1 cellular context compared by ENCODE assay signal in the genomic region with DNA sequence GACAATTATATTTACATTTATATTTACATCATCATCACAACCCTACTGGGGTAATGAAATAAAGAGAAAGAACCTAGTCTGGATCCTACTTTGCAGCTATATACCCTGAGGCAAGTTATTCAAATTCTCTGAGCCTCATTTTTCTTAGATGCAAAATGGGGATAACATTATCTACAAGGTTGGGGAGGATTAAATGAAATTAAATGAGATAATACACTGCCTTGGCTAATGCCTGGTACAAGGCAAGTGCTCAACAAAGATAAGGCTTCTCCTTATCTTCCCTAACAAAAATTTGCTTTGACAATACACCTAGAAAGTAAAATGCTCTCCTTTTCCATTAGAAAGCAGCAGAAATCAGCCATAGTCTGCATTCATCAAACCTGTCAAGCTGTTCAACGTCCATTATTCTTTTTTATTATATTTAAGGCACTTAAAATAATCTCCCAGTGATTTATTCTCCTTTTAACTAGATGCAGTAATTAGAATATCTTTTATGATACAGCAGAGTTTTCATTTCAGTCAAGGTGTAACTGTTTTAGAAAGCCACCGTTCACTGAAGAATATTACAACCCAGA.
TF ChIP-seq lines count a peak whose summit lies in the region.

No MANE protein-coding gene starts in this region.

TF ChIP-seq in K562, 482 proteins besides CTCF, POLR2A, EP300 and RAD21 (continued from another document and continues in another):
- TF ChIP-seq RERE (CRISPR knock-in tag; IDR thresholded peaks at IDR 0.05; ENCODE audit: borderline replicate concordance) (no peak), HDAC8 (tag; IDR thresholded peaks at IDR 0.05) (no peak), CREM (IDR thresholded peaks at IDR 0.05; ENCODE audit: low read depth) (no peak), NCOA2 (IDR thresholded peaks at IDR 0.05; ENCODE audit: partially characterized antibody in 2 of 2) (no peak), CTBP1 (IDR thresholded peaks at IDR 0.05; ENCODE audit: borderline replicate concordance) (no peak), ZNF507 (tag; conservative IDR thresholded peaks at IDR 0.05) (no peak), ZNF77 (CRISPR knock-in tag; IDR thresholded peaks at IDR 0.05) (no peak), PHF20 (IDR thresholded peaks at IDR 0.05; ENCODE audit: partially characterized antibody) (no peak), PML (IDR thresholded peaks at IDR 0.05; ENCODE audit: low read length) (no peak), TAF9B (IDR thresholded peaks at IDR 0.05; ENCODE audit: partially characterized antibody) (no peak), FOSL1 (tag; conservative IDR thresholded peaks at IDR 0.05) (no peak), ZNF124 (CRISPR knock-in tag; IDR thresholded peaks at IDR 0.05) (no peak), PTRF (tag; IDR thresholded peaks at IDR 0.05) (no peak), CBFA2T3 (IDR thresholded peaks at IDR 0.05) (peak; percentile 58), RFX7 (CRISPR knock-in tag; IDR thresholded peaks at IDR 0.05) (no peak), ETV5 (CRISPR knock-in tag; IDR thresholded peaks at IDR 0.05; ENCODE audit: low read depth) (no peak), POLR2B (IDR thresholded peaks at IDR 0.05; ENCODE audit: low read depth, partially characterized antibody) (no peak), FOXK1 (CRISPR knock-in tag; IDR thresholded peaks at IDR 0.05; ENCODE audit: borderline replicate concordance) (no peak), BHLHE40 (IDR thresholded peaks at IDR 0.05; ENCODE audit: low read length) (no peak), SLC30A9 (CRISPR knock-in tag; IDR thresholded peaks at IDR 0.05) (no peak), KAT8 (IDR thresholded peaks at IDR 0.05; ENCODE audit: low read depth) (no peak), DIDO1 (tag; IDR thresholded peaks at IDR 0.05; ENCODE audit: low read depth) (no peak), GATA2 (CRISPR knock-in tag; IDR thresholded peaks at IDR 0.05) (no peak), ARID1B (IDR thresholded peaks at IDR 0.05) (peak; percentile 60; the same call in 1 of the 2 replicates), SMARCE1 (IDR thresholded peaks at IDR 0.05) (0 out of 2 replicates have a peak, but pooled peaks have one; percentile 18), STAT6 (CRISPR knock-in tag; IDR thresholded peaks at IDR 0.05) (no peak), MEIS2 (IDR thresholded peaks at IDR 0.05; ENCODE audit: partially characterized antibody) (peak; percentile 47), RBM25 (IDR thresholded peaks at IDR 0.05; ENCODE audit: low read depth, low read length, severe bottlenecking) (peak; percentile 24), ZNF696 (CRISPR knock-in tag; conservative IDR thresholded peaks at IDR 0.05) (no peak), SP2 (IDR thresholded peaks at IDR 0.05; ENCODE audit: extremely low read depth, low read depth, low read length, poor library complexity, severe bottlenecking) (no peak), CBFA2T2 (conservative IDR thresholded peaks at IDR 0.05) (peak; percentile 42), ZNF263 (CRISPR knock-in tag; IDR thresholded peaks at IDR 0.05; ENCODE audit: borderline replicate concordance) (no peak)
- TF ChIP-seq, protein P1, sequence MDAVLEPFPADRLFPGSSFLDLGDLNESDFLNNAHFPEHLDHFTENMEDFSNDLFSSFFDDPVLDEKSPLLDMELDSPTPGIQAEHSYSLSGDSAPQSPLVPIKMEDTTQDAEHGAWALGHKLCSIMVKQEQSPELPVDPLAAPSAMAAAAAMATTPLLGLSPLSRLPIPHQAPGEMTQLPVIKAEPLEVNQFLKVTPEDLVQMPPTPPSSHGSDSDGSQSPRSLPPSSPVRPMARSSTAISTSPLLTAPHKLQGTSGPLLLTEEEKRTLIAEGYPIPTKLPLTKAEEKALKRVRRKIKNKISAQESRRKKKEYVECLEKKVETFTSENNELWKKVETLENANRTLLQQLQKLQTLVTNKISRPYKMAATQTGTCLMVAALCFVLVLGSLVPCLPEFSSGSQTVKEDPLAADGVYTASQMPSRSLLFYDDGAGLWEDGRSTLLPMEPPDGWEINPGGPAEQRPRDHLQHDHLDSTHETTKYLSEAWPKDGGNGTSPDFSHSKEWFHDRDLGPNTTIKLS (IDR thresholded peaks at IDR 0.05; ENCODE audit: borderline replicate concordance, low read depth) = no peak
- TF ChIP-seq, protein P2, sequence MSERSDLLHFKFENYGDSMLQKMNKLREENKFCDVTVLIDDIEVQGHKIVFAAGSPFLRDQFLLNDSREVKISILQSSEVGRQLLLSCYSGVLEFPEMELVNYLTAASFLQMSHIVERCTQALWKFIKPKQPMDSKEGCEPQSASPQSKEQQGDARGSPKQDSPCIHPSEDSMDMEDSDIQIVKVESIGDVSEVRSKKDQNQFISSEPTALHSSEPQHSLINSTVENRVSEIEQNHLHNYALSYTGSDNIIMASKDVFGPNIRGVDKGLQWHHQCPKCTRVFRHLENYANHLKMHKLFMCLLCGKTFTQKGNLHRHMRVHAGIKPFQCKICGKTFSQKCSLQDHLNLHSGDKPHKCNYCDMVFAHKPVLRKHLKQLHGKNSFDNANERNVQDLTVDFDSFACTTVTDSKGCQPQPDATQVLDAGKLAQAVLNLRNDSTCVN (CRISPR knock-in tag; IDR thresholded peaks at IDR 0.05) = no peak
- TF ChIP-seq, protein P3, sequence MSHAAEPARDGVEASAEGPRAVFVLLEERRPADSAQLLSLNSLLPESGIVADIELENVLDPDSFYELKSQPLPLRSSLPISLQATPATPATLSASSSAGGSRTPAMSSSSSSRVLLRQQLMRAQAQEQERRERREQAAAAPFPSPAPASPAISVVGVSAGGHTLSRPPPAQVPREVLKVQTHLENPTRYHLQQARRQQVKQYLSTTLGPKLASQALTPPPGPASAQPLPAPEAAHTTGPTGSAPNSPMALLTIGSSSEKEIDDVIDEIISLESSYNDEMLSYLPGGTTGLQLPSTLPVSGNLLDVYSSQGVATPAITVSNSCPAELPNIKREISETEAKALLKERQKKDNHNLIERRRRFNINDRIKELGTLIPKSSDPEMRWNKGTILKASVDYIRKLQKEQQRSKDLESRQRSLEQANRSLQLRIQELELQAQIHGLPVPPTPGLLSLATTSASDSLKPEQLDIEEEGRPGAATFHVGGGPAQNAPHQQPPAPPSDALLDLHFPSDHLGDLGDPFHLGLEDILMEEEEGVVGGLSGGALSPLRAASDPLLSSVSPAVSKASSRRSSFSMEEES (CRISPR knock-in tag; IDR thresholded peaks at IDR 0.05) = no peak
- TF ChIP-seq, protein P4, sequence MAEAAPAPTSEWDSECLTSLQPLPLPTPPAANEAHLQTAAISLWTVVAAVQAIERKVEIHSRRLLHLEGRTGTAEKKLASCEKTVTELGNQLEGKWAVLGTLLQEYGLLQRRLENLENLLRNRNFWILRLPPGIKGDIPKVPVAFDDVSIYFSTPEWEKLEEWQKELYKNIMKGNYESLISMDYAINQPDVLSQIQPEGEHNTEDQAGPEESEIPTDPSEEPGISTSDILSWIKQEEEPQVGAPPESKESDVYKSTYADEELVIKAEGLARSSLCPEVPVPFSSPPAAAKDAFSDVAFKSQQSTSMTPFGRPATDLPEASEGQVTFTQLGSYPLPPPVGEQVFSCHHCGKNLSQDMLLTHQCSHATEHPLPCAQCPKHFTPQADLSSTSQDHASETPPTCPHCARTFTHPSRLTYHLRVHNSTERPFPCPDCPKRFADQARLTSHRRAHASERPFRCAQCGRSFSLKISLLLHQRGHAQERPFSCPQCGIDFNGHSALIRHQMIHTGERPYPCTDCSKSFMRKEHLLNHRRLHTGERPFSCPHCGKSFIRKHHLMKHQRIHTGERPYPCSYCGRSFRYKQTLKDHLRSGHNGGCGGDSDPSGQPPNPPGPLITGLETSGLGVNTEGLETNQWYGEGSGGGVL (CRISPR knock-in tag; IDR thresholded peaks at IDR 0.05) = no peak
- TF ChIP-seq, protein P5, sequence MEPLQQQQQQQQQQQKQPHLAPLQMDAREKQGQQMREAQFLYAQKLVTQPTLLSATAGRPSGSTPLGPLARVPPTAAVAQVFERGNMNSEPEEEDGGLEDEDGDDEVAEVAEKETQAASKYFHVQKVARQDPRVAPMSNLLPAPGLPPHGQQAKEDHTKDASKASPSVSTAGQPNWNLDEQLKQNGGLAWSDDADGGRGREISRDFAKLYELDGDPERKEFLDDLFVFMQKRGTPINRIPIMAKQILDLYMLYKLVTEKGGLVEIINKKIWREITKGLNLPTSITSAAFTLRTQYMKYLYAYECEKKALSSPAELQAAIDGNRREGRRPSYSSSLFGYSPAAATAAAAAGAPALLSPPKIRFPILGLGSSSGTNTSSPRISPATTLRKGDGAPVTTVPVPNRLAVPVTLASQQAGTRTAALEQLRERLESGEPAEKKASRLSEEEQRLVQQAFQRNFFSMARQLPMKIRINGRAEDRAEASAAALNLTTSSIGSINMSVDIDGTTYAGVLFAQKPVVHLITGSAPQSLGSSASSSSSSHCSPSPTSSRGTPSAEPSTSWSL (CRISPR knock-in tag; IDR thresholded peaks at IDR 0.05; ENCODE audit: borderline replicate concordance) = no peak
- TF ChIP-seq, protein P6, sequence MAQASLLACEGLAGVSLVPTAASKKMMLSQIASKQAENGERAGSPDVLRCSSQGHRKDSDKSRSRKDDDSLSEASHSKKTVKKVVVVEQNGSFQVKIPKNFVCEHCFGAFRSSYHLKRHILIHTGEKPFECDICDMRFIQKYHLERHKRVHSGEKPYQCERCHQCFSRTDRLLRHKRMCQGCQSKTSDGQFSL (CRISPR knock-in tag; IDR thresholded peaks at IDR 0.05) = no peak
- TF ChIP-seq, protein P6 (tag; IDR thresholded peaks at IDR 0.05) = no peak
- TF ChIP-seq, protein P7, sequence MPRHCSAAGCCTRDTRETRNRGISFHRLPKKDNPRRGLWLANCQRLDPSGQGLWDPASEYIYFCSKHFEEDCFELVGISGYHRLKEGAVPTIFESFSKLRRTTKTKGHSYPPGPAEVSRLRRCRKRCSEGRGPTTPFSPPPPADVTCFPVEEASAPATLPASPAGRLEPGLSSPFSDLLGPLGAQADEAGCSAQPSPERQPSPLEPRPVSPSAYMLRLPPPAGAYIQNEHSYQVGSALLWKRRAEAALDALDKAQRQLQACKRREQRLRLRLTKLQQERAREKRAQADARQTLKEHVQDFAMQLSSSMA (CRISPR knock-in tag; IDR thresholded peaks at IDR 0.05) = no peak
